ENCODE assay signal across 31 cellular contexts in genomic region chr2:33115196-33115595, GRCh38.
"Had no signal": no experiment of that assay in that cellular context is flagged by ENCODE, and none has a peak within 500 bp of the region (broad histone marks: within the 10 kb centered on the region; RNA-seq: fewer than 3 reads in every experiment).

No MANE protein-coding gene starts in this region.

- H3K4me1 Mint-ChIP-seq: activated CD4-positive, alpha-beta memory T cell treated with anti-CD3 and anti-CD28 coated beads, Interleukin-2, amount 10 ng/mL, durations not matched to agents 7 days and 5 days; activated CD4-positive, alpha-beta T cell treated with anti-CD3 and anti-CD28 coated beads, Interleukin-2, amount 10 ng/mL, durations not matched to agents 7 days and 5 days; activated naive CD4-positive, alpha-beta T cell treated with anti-CD3 and anti-CD28 coated beads, Interleukin-2, amount 50 U/mL, for 24 hours; activated naive CD8-positive, alpha-beta T cell treated with anti-CD3 and anti-CD28 coated beads for 36 hours; activated naive CD8-positive, alpha-beta T cell treated with anti-CD3 and anti-CD28 coated beads, Interleukin-2, amount 50 U/mL, for 24 hours had no signal

- H3K4me1 ChIP-seq: adrenal gland, breast epithelium, esophagus squamous epithelium had no signal

- H3K9me3 Mint-ChIP-seq: activated CD4-positive, alpha-beta memory T cell treated with anti-CD3 and anti-CD28 coated beads, Interleukin-2, amount 10 ng/mL, durations not matched to agents 7 days and 5 days; activated naive CD4-positive, alpha-beta T cell treated with anti-CD3 and anti-CD28 coated beads, Interleukin-2, amount 50 U/mL, for 24 hours; activated naive CD8-positive, alpha-beta T cell treated with anti-CD3 and anti-CD28 coated beads for 36 hours; activated T-cell treated with anti-CD3 and anti-CD28 coated beads, Interleukin-2, amount 50 U/mL, for 24 hours; activated T-cell treated with anti-CD3 and anti-CD28 coated beads, Interleukin-2, amount 50 U/mL, for 72 hours had no signal

- H3K27ac ChIP-seq: adrenal gland, breast epithelium, cardiac muscle cell, epithelial cell of prostate, esophagus squamous epithelium, gastroesophageal sphincter had no signal

- H3K4me3 ChIP-seq: adrenal gland, breast epithelium, cardiac muscle cell, esophagus squamous epithelium, gastroesophageal sphincter had no signal

- DNase-seq: activated CD4-positive, alpha-beta memory T cell treated with anti-CD3 and anti-CD28 coated beads, Interleukin-2, amount 10 ng/mL, durations not matched to agents 7 days and 5 days; activated CD4-positive, alpha-beta T cell treated with anti-CD3 and anti-CD28 coated beads for 1 hour; activated CD4-positive, alpha-beta T cell treated with anti-CD3 and anti-CD28 coated beads for 4 hours; activated CD4-positive, alpha-beta T cell treated with anti-CD3 and anti-CD28 coated beads, Interleukin-2, amount 10 ng/mL, durations not matched to agents 7 days and 5 days; activated CD4-positive, alpha-beta T cell treated with anti-CD3 and anti-CD28 coated beads, Interleukin-2, amount 50 U/mL, for 4 hours; activated CD8-positive, alpha-beta memory T cell treated with anti-CD3 and anti-CD28 coated beads, Interleukin-2, amount 50 U/mL, for 48 hours; activated gamma-delta T cell; activated naive CD4-positive, alpha-beta T cell; activated naive CD8-positive, alpha-beta T cell treated with anti-CD3 and anti-CD28 coated beads for 36 hours; activated naive CD8-positive, alpha-beta T cell treated with anti-CD3 and anti-CD28 coated beads, Interleukin-2, amount 50 U/mL, for 24 hours; activated T-cell treated with anti-CD3 and anti-CD28 coated beads for 4 hours; activated T-cell treated with anti-CD3 and anti-CD28 coated beads, Interleukin-2, amount 50 U/mL, for 24 hours; activated T-cell treated with anti-CD3 and anti-CD28 coated beads, Interleukin-2, amount 50 U/mL, for 72 hours; adrenal gland; amygdala; aorta; central memory CD4-positive, alpha-beta T cell; cerebellar nuclear complex; cortex of kidney; dermis blood vessel endothelial cell; effector CD8-positive, alpha-beta T cell; esophagus squamous epithelium; foreskin melanocyte; T-helper 1 cell; T-helper 17 cell had no signal

- ATAC-seq: activated naive CD8-positive, alpha-beta T cell treated with anti-CD3 and anti-CD28 coated beads, Interleukin-2, amount 50 U/mL, for 24 hours; activated T-cell treated with anti-CD3 and anti-CD28 coated beads, Interleukin-2, amount 50 U/mL, for 72 hours; gastroesophageal sphincter; T-helper 17 cell had no signal

- H3K9me3 ChIP-seq: adrenal gland, breast epithelium, esophagus squamous epithelium, gastroesophageal sphincter had no signal

- H3K27me3 ChIP-seq: adrenal gland, breast epithelium, cardiac muscle cell, esophagus squamous epithelium, gastroesophageal sphincter had no signal

- H3K4me3 Mint-ChIP-seq: activated CD4-positive, alpha-beta memory T cell treated with anti-CD3 and anti-CD28 coated beads, Interleukin-2, amount 10 ng/mL, durations not matched to agents 7 days and 5 days; activated CD4-positive, alpha-beta T cell treated with anti-CD3 and anti-CD28 coated beads, Interleukin-2, amount 10 ng/mL, durations not matched to agents 7 days and 5 days; activated naive CD4-positive, alpha-beta T cell treated with anti-CD3 and anti-CD28 coated beads, Interleukin-2, amount 50 U/mL, for 24 hours; activated naive CD8-positive, alpha-beta T cell treated with anti-CD3 and anti-CD28 coated beads for 36 hours; activated naive CD8-positive, alpha-beta T cell treated with anti-CD3 and anti-CD28 coated beads, Interleukin-2, amount 50 U/mL, for 24 hours; activated T-cell treated with anti-CD3 and anti-CD28 coated beads, Interleukin-2, amount 50 U/mL, for 24 hours; activated T-cell treated with anti-CD3 and anti-CD28 coated beads, Interleukin-2, amount 50 U/mL, for 72 hours; brain; T-helper 17 cell had no signal

- H3K36me3 ChIP-seq: adrenal gland, breast epithelium, esophagus squamous epithelium, gastroesophageal sphincter had no signal

- H3K27ac Mint-ChIP-seq: activated CD4-positive, alpha-beta memory T cell treated with anti-CD3 and anti-CD28 coated beads, Interleukin-2, amount 10 ng/mL, durations not matched to agents 7 days and 5 days; activated CD4-positive, alpha-beta T cell treated with anti-CD3 and anti-CD28 coated beads, Interleukin-2, amount 10 ng/mL, durations not matched to agents 7 days and 5 days; activated naive CD4-positive, alpha-beta T cell treated with anti-CD3 and anti-CD28 coated beads, Interleukin-2, amount 50 U/mL, for 24 hours; activated naive CD8-positive, alpha-beta T cell treated with anti-CD3 and anti-CD28 coated beads for 36 hours; activated naive CD8-positive, alpha-beta T cell treated with anti-CD3 and anti-CD28 coated beads, Interleukin-2, amount 50 U/mL, for 24 hours; activated T-cell treated with anti-CD3 and anti-CD28 coated beads, Interleukin-2, amount 50 U/mL, for 24 hours; activated T-cell treated with anti-CD3 and anti-CD28 coated beads, Interleukin-2, amount 50 U/mL, for 72 hours; brain; T-helper 17 cell had no signal

- H3K36me3 Mint-ChIP-seq: activated naive CD4-positive, alpha-beta T cell treated with anti-CD3 and anti-CD28 coated beads, Interleukin-2, amount 50 U/mL, for 24 hours; activated naive CD8-positive, alpha-beta T cell treated with anti-CD3 and anti-CD28 coated beads for 36 hours had no signal
